ENCODE assay signal across 1 cellular context in genomic region chr15:68796576-68796975, GRCh38.
TF ChIP-seq lines count a peak whose summit lies in the region.

No MANE protein-coding gene starts in this region.

TF ChIP-seq in K562, 482 proteins besides CTCF, POLR2A, EP300 and RAD21:
- TF ChIP-seq RBM25 (IDR thresholded peaks at IDR 0.05; ENCODE audit: low read depth, low read length, severe bottlenecking) (peak; percentile 43), ZNF165 (CRISPR knock-in tag; IDR thresholded peaks at IDR 0.05; ENCODE audit: borderline replicate concordance) (no peak), E2F1 (CRISPR knock-in tag; IDR thresholded peaks at IDR 0.05) (no peak), PHF21A (IDR thresholded peaks at IDR 0.05; ENCODE audit: borderline replicate concordance, low read depth) (no peak), ZFP36 (IDR thresholded peaks at IDR 0.05; ENCODE audit: low read depth, low read length, partially characterized antibody) (peak; percentile 19)
